In the genomic region with DNA sequence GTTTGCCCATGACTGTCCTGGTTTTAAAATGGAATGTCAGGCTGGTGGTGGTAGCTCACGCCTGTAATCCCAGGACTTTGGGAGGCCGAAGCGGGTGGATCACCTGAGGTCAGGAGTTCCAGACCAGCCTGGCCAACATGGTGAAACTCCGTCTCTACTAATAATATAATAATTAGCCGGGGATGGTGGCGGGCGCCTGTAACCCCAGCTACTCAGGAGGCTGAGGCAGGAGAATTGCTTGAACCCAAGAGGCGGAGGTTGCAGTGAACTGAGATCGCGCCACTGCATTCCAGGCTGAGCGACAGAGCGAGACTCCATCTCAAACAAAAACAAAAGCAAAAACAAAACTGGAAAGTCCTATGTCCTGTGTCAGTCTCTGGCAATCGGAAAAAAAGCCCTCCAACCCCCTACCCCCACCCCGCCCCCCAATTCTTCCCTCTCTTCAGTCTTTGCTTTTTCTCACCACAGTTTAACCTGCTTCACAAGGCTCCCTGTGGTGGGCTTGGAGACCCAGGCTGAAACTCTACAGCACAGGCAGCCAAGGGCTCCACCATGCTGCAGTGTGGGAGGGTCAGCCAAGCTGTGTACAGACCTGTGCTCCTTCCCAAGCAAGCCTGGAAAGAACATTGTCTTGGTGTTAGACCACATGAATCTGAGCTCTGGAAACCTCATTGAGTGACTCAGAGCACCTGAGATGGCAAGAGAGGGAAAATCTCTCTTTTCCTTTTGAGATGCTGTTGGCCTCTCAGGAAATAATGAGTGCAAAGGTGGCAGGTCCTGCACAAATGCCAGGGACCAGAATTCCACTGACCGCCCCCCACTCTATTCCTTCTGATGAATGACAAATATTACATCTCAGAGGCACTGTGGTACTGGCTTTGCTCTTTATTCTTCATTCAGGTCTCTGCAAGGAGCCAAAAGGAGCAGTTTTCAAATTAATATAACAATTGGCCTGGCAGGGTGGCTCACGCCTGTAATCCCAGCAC, we compare ENCODE assay signal across 28 cellular contexts. TPM values are rescaled to one million over a fixed set of nuclear protein-coding genes. Genes with fewer than 3 reads are reported as not detected.
A peak's percentile ranks its signal among the peaks of the same experiment; 100 is the strongest.
DNase-seq lines count a peak whose midpoint lies in the region; ATAC-seq and TF ChIP-seq lines count a peak whose summit lies in the region.
"Had no signal": no experiment of that assay in that cellular context is flagged by ENCODE, and none has a peak within 500 bp of the region (broad histone marks: within the 10 kb centered on the region; RNA-seq: fewer than 3 reads in every experiment).

No MANE protein-coding gene starts in this region.

- H3K27ac Mint-ChIP-seq in WTC11, result 0 out of 2 replicates have a peak overlapping the region, but pooled peaks have one; percentile 63
- H3K27ac Mint-ChIP-seq: CD4-positive, alpha-beta memory T cell had no signal

- peaks cover 2% of the 10 kb centered on the region; the same call in 1 of the 2 replicates for H3K27me3 Mint-ChIP-seq in WTC11 (ENCODE audit: low read depth)

- ATAC-seq in WTC11 (peak; percentile 29), HG02852 (IDR thresholded peaks at IDR 0.05; ENCODE audit: unreplicated experiment) (no peak)
- ATAC-seq: HCT116, K562 had no signal

- H3K36me3 ChIP-seq in BE2C (no peaks in the 10 kb centered on the region), HUES48 (ENCODE audit: control insufficient read depth, insufficient read depth, low read length) (no peaks in the 10 kb centered on the region), iPS-20b (ENCODE audit: insufficient read depth, low read depth, low read length) (no peaks in the 10 kb centered on the region)
- H3K36me3 ChIP-seq: SJSA1 had no signal

- H3K36me3 Mint-ChIP-seq in WTC11, result peaks cover 5% of the 10 kb centered on the region
- H3K36me3 Mint-ChIP-seq: CD4-positive, alpha-beta memory T cell had no signal

- H3K4me3 ChIP-seq in BE2C (ENCODE audit: low read depth, low read length), result no peak overlapping the region
- H3K4me3 ChIP-seq in HUES48 (ENCODE audit: low read depth, low read length), result no peak overlapping the region
- no peak overlapping the region for H3K4me3 ChIP-seq in iPS-20b (ENCODE audit: low read length)
- H3K4me3 ChIP-seq: K562, SJSA1 had no signal

- H3K4me1 Mint-ChIP-seq in WTC11, result peaks cover 64% of the 10 kb centered on the region
- H3K4me1 Mint-ChIP-seq: CD4-positive, alpha-beta memory T cell had no signal

- POLR2A ChIA-PET in WTC11 (lab: Charles Lee), result interaction anchor here (0.6 to 1.2 kb wide), 3 partner anchors 18 to 21 kb away, joined by 3 to 4 read pairs (median 3); no protein-coding TSS in a partner anchor

- H3K9me3 ChIP-seq in BE2C (peaks cover 10% of the 10 kb centered on the region; the same call in 1 of the 2 replicates), HUES48 (ENCODE audit: control insufficient read depth, insufficient read depth, low read length) (no peaks in the 10 kb centered on the region), iPS-20b (ENCODE audit: insufficient read depth, low read depth, low read length) (no peaks in the 10 kb centered on the region)
- H3K9me3 ChIP-seq: SJSA1 had no signal

- TF ChIP-seq CTCF in BE2C (IDR thresholded peaks at IDR 0.05; ENCODE audit: low read depth, low read length), result no peak
- TF ChIP-seq CTCF in WTC11 (IDR thresholded peaks at IDR 0.05), result no peak

- H3K4me3 Mint-ChIP-seq in WTC11, result no peak overlapping the region

- H3K4me1 ChIP-seq in BE2C (peaks cover 9% of the 10 kb centered on the region), HUES48 (ENCODE audit: control insufficient read depth, insufficient read depth, low read length) (peaks cover 20% of the 10 kb centered on the region), iPS-20b (ENCODE audit: insufficient read depth, low read length) (peaks cover 8% of the 10 kb centered on the region; the same call in 1 of the 2 replicates)
- H3K4me1 ChIP-seq: SJSA1 had no signal

- H3K27me3 ChIP-seq in BE2C (no peaks in the 10 kb centered on the region), HUES48 (ENCODE audit: control insufficient read depth, insufficient read depth, low read length) (no peaks in the 10 kb centered on the region), iPS-20b (ENCODE audit: insufficient read depth, low read length) (no peaks in the 10 kb centered on the region)
- H3K27me3 ChIP-seq: SJSA1 had no signal

- 0 out of 2 replicates have a peak, but pooled peaks cover 6% of the 10 kb centered on the region for H3K9me3 Mint-ChIP-seq in WTC11

- H3K27ac ChIP-seq in HUES48 (ENCODE audit: low read depth, low read length) (peak overlapping the region; percentile 87), iPS-20b (ENCODE audit: low read length) (peak overlapping the region; percentile 4)
- H3K27ac ChIP-seq: HL-60, SJSA1 had no signal

- DNase-seq in BE2C (peak; percentile 98), WTC11 (ENCODE audit: low spot score) (no peak), NCI-H1694 treated with DMSO at 0.1 percent for 48 hours (lab: John Stamatoyannopoulos, UW) (no peak)
- DNase-seq in activated CD4-positive, alpha-beta T cell treated with anti-CD3 and anti-CD28 coated beads for 48 hours, result no peak
- DNase-seq: C1 segment of cervical spinal cord; CD4-positive, alpha-beta memory T cell; COR-L47; DMS53; Kasumi-1; MV-4-11; NCI-H1105; NCI-H1436 treated with DMSO at 0.1 percent for 48 hours; NCI-H1930; NCI-H2107; NCI-H524; NCI-H748 treated with DMSO at 0.1 percent for 48 hours; Right ventricle myocardium superior; RPMI8226 had no signal

- CTCF ChIA-PET in WTC11 (lab: Charles Lee), result interaction anchor here (0.9 to 3.6 kb wide), 4 partner anchors 7 to 18 kb away, joined by 3 to 20 read pairs (median 3); partner anchors contain the start of gene MYCN

- H3K9ac ChIP-seq in HUES48 (ENCODE audit: low read depth, low read length) (no peak overlapping the region), iPS-20b (ENCODE audit: low read depth, low read length) (peak overlapping the region; percentile 19; the same call in 1 of the 2 replicates)

TF ChIP-seq in WTC11, 78 proteins besides CTCF, POLR2A, EP300 and RAD21:
- no peak for TF ChIP-seq PREB (CRISPR knock-in tag; IDR thresholded peaks at IDR 0.05; ENCODE audit: borderline replicate concordance)

RNA-seq across cellular contexts. Expression of gene MYCN, which starts 16.7 kb away (rescaled TPM):
- polyA plus RNA-seq in BE2C (2012; ENCODE audit: insufficient read depth, insufficient read length, low read depth), result 1,296 TPM
- total RNA-seq in WTC11 (2021), result 68.3 to 77.5 TPM (median 75.3 TPM) in 3 replicates
- total RNA-seq: G401, K562, M059J had no signal
- polyA plus RNA-seq: AG04450; CD4-positive, alpha-beta memory T cell; K562 had no signal
